21 cellular contexts compared by ENCODE assay signal in genomic region chr5:173012882-173013281, GRCh38. TPM values are rescaled to one million over a fixed set of nuclear protein-coding genes. Genes with fewer than 3 reads are reported as not detected.
A peak's percentile ranks its signal among the peaks of the same experiment; 100 is the strongest.
DNase-seq lines count a peak whose midpoint lies in the region; ATAC-seq and TF ChIP-seq lines count a peak whose summit lies in the region.
"Had no signal": no experiment of that assay in that cellular context is flagged by ENCODE, and none has a peak within 500 bp of the region (broad histone marks: within the 10 kb centered on the region; RNA-seq: fewer than 3 reads in every experiment).

No MANE protein-coding gene starts in this region.

- TF ChIP-seq POLR2A in heart left ventricle (IDR thresholded peaks at IDR 0.05): no peak

- TF ChIP-seq CTCF in heart left ventricle (IDR thresholded peaks at IDR 0.05) (no peak), choroid plexus epithelial cell (conservative IDR thresholded peaks at IDR 0.05; ENCODE audit: low read depth, low read length) (no peak), lung (IDR thresholded peaks at IDR 0.05; ENCODE audit: control extremely low read depth, extremely low read depth) (no peak)

- H3K27me3 ChIP-seq in heart left ventricle: no peaks in the 10 kb centered on the region
- no peaks in the 10 kb centered on the region for H3K27me3 ChIP-seq in lung (ENCODE audit: control insufficient read depth, insufficient read depth)
- H3K27me3 ChIP-seq in MG63: no peaks in the 10 kb centered on the region
- H3K27me3 ChIP-seq: gastroesophageal sphincter, uterus had no signal

- peak overlapping the region in 1 of 12 donors; percentile 88 for H3K27ac ChIP-seq in heart left ventricle
- H3K27ac ChIP-seq in lung (ENCODE audit: low read depth in 1 of 2, low read length in 1 of 2): peak overlapping the region in 1 of 2 donors; percentile 24
- H3K27ac ChIP-seq: gastroesophageal sphincter had no signal

- H3K9me3 ChIP-seq in heart left ventricle (no peaks in the 10 kb centered on the region), lung (ENCODE audit: control insufficient read depth in 2 of 2, insufficient read depth in 1 of 2, low read length in 1 of 2) (no peaks in the 10 kb centered on the region), MG63 (no peaks in the 10 kb centered on the region)
- H3K9me3 ChIP-seq: gastroesophageal sphincter, mucosa of descending colon, uterus had no signal

- WGBS in heart left ventricle, 4 donors: 86 to 95% (median 90%) methylated on average over 4 of the region's 4 CpGs
- WGBS in lung, 2 donors: 54% methylated on average over 4 of the region's 4 CpGs

- H3K36me3 ChIP-seq in heart left ventricle (no peaks in the 10 kb centered on the region), lung (ENCODE audit: control insufficient read depth in 2 of 2, insufficient read depth in 2 of 2, low read length in 2 of 2) (peaks cover 0 to 2% of the 10 kb centered on the region in 2 donors), MG63 (no peaks in the 10 kb centered on the region; the same call in none of the 2 replicates)
- H3K36me3 ChIP-seq: gastroesophageal sphincter, uterus had no signal

- intact Hi-C loops in heart left ventricle (cut with DNase I): loop anchor here in 3 of 10 donors (5.0 to 10.0 kb wide), 3 partner anchors 44 to 184 kb away; partner anchors contain the start of genes BNIP1 (in 2 of the 3) and CREBRF (in 1 of the 3)
- intact Hi-C loops in cardiac septum (cut with DNase I): no loop called here

- ATAC-seq in heart left ventricle (no peak), lung (ENCODE audit: insufficient read depth, low FRiP score) (no peak), HG02852 (IDR thresholded peaks at IDR 0.05; ENCODE audit: unreplicated experiment) (no peak)
- ATAC-seq: gastroesophageal sphincter; left colon; mucosa of descending colon; PC-3; stimulated activated naive CD8-positive, alpha-beta T cell treated with anti-CD3 and anti-CD28 coated beads, Interleukin-15, amount 100 ng/mL, for 72 hours had no signal

- DNase-seq in heart left ventricle (peak in 3 of 5 donors; percentile 7 to 69 (median 33)), cardiac septum (ENCODE audit: low spot score) (no peak), choroid plexus epithelial cell (ENCODE audit: low read depth) (peak; percentile 51), lung (ENCODE audit: low spot score) (peak; percentile 55), NK-92 (lab: John Stamatoyannopoulos, UW; ENCODE audit: unreplicated experiment) (no peak), NCI-H526 treated with DMSO at 0.1 percent for 48 hours (lab: John Stamatoyannopoulos, UW) (no peak), MG63 (no peak)
- DNase-seq: activated CD4-positive, alpha-beta T cell treated with anti-CD3 and anti-CD28 coated beads for 48 hours; activated naive CD4-positive, alpha-beta T cell treated with anti-CD3 and anti-CD28 coated beads, Interleukin-2, amount 10 ng/mL, durations not matched to agents 7 days and 5 days; Calu3; H7; KBM-7; mucosa of descending colon; NCI-H1105 treated with DMSO at 0.1 percent for 48 hours; NCI-H526; PC-3; stimulated activated naive CD8-positive, alpha-beta T cell treated with anti-CD3 and anti-CD28 coated beads, Interleukin-15, amount 100 ng/mL, for 72 hours; uterus had no signal

- H3K4me3 ChIP-seq in heart left ventricle (no peak overlapping the region), choroid plexus epithelial cell (ENCODE audit: low read depth, low read length) (no peak overlapping the region), lung (no peak overlapping the region), MG63 (no peak overlapping the region)
- H3K4me3 ChIP-seq: gastroesophageal sphincter, mucosa of descending colon, uterus had no signal

- H3K4me1 ChIP-seq in heart left ventricle (peaks cover 5 to 92% (median 39%) of the 10 kb centered on the region in 12 donors), lung (ENCODE audit: control insufficient read depth in 2 of 2, insufficient read depth in 2 of 2, low read length in 2 of 2) (peaks cover 11 to 19% of the 10 kb centered on the region in 2 donors)
- H3K4me1 ChIP-seq: uterus had no signal

RNA-seq across cellular contexts. Expression of gene ATP6V0E1, which starts 29.3 kb away (rescaled TPM):
- total RNA-seq in heart left ventricle: 100 to 1,000 TPM; 127 to 225 (median 196) TPM
- polyA plus RNA-seq in heart left ventricle: 100 to 1,000 TPM; 238 to 242 TPM
- total RNA-seq in cardiac septum: 201 TPM
- 100 to 1,000 TPM; 113 to 262 TPM for total RNA-seq in lung
- 100 to 1,000 TPM; 444 to 502 TPM for polyA plus RNA-seq in lung
- 296 and 325 TPM in 2 replicates for total RNA-seq in MG63 (2014; rRNA removed; shearing (Covaris generic); ENCODE audit: low replicate concordance)

RNA-seq across cellular contexts. Expression of gene CREBRF, which starts 43.3 kb away (rescaled TPM):
- total RNA-seq in heart left ventricle (10 to 100 TPM; 13.5 to 47.7 (median 24.0) TPM), cardiac septum (20.2 TPM), lung (10 to 100 TPM; 22.8 to 48.5 TPM)
- polyA plus RNA-seq in heart left ventricle (1 to 10 TPM; 2.7 to 7.0 TPM), lung (1 to 10 TPM; 8.1 to 8.7 TPM)
- 4.3 and 9.2 TPM in 2 replicates for total RNA-seq in MG63 (2014; rRNA removed; shearing (Covaris generic); ENCODE audit: low replicate concordance)

RNA-seq across cellular contexts. Expression of gene RPL26L1, which starts 53.7 kb away (rescaled TPM):
- 10 to 100 TPM; 19.8 to 36.7 (median 29.5) TPM for total RNA-seq in heart left ventricle
- 10 to 100 TPM; 50.3 to 79.5 TPM for polyA plus RNA-seq in heart left ventricle
- total RNA-seq in cardiac septum: 28.1 TPM
- total RNA-seq in lung: 10 to 100 TPM; 29.2 to 33.8 TPM
- polyA plus RNA-seq in lung: 10 to 100 TPM; 69.3 to 81.1 TPM
- total RNA-seq in MG63 (2014; rRNA removed; shearing (Covaris generic); ENCODE audit: low replicate concordance): 132 and 142 TPM in 2 replicates

Comparison
In these comparisons a context has a peak if more than half of its experiments do, and no peak if none do; other contexts are left out.
1. DNase-seq: peak in heart left ventricle (3 of 5), choroid plexus epithelial cell (single experiment) and lung (single experiment); none in cardiac septum (single experiment), NK-92 (single experiment), NCI-H526 treated with DMSO at 0.1 percent for 48 hours (single experiment) and MG63 (single experiment).